ENCODE assay signal across 1 cellular context in the genomic region with DNA sequence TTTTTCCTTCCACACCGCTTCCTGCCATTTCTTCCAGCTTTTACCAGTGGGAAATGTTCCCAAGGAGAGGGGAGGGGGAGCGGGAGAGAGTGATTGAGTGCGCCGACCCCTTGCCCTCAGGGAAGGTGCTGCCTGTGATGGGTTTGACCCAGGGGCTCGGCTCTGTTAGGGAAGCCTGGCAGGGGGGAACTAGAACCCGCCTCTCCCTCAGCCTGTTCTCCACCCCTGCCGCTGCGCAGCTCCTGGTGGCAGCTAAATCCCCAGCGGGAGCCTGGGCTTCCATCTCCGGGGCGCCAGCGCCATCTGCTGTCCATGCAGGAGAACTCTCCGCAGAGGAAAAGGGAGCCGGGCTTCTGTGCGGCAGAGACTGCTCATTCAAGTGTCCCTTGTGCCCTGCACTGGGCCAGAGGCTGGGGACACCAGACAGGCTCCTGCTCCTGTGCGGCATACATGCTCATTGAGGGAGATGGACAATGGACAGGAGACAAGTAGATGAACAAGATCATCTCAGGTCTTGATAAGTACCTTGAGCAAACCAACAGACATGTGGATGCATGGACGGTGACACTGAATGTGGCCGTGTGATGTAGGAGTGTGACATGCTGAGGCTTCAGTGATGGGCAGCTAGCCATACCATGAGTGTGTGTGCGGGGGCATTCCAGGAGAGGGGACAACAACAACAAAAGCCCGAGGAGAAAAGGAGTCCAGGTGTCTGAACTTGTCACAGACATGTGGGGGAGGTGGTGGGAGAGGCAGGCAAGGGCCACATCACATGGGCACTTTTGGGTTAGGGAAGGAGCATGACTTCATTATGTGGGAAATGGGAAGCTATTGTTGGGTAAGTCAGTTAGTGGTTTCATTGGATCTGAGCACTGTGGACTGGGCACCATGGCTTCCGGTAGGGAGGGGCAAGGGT.
TF ChIP-seq lines count a peak whose summit lies in the region.

No MANE protein-coding gene starts in this region.

TF ChIP-seq in IMR-90, 13 proteins besides CTCF, POLR2A, EP300 and RAD21:
- TF ChIP-seq SMC3 (IDR thresholded peaks at IDR 0.05; ENCODE audit: low read depth, low read length): peak; percentile 98
- TF ChIP-seq USF2 (IDR thresholded peaks at IDR 0.05; ENCODE audit: low read depth, low read length): no peak
- peak; percentile 64; the same call in 1 of the 2 replicates for TF ChIP-seq MAZ (IDR thresholded peaks at IDR 0.05; ENCODE audit: borderline replicate concordance, low read depth, low read length)
TF ChIP-seq in IMR-90: peak in this region for 2.
